10 cellular contexts compared by ENCODE assay signal in the genomic region with DNA sequence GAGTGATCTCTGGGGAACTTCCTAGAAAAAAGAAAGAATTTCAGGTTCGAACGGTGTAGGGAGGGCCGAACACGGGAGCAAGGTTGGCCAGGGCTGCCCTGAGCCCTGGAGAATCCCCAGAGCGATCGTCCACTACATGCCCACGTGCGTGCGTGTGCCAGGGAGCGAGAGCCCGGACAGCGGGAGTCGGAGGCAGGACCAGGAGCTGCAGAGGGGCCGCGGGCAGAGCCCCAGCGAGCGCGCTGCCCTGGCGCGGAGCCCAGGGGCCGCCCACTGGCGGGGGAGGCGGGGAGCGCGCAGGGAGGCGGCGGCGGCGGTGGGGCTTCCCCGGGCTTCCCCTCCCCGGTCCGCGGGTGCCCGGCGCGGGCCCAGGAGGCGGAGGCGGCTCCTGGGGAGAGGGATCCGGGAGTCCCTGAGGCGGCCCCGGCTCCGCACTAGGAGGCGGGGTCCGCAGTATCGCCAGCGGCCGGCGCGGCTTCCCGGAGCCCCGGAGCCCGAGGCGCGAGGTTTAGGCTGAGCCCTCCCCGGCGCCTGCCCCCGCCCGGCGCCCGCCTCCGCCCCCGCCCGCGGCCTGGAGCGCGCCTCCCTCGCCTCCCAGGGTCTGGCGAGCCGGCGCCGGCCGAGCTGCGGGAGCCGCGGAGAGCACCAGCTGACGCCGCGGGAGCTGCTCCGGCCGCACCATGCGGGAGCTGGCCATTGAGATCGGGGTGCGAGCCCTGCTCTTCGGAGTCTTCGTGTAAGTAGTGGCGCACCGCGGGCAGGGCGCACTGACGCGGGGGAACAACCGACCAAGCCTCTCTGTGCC. TPM values are rescaled to one million over a fixed set of nuclear protein-coding genes. Genes with fewer than 3 reads are reported as not detected.
DNase-seq lines count a peak whose midpoint lies in the region; ATAC-seq and TF ChIP-seq lines count a peak whose summit lies in the region.
"Had no signal": no experiment of that assay in that cellular context is flagged by ENCODE, and none has a peak within 500 bp of the region (broad histone marks: within the 10 kb centered on the region; RNA-seq: fewer than 3 reads in every experiment).

TSS of gene PLPP4 (plus strand) at position 602 of the 805 bp plus-strand sequence. CDS start at position 681, 79 bp downstream.

- DNase-seq in NCI-H82 (lab: John Stamatoyannopoulos, UW) (peak; percentile 75), NCI-H82 treated with DMSO at 0.1 percent for 48 hours (lab: John Stamatoyannopoulos, UW; ENCODE audit: unreplicated experiment) (no peak), OCI-M1 (lab: John Stamatoyannopoulos, UW) (peak; percentile 3), erythroblast (lab: John Stamatoyannopoulos, UW) (peak; percentile 72 to 79), uterus (peak in 1 of 2 donors; percentile 29)
- no peak for DNase-seq in stimulated activated naive CD4-positive, alpha-beta T cell (lab: John Stamatoyannopoulos, UW)
- DNase-seq: DND-41 had no signal

- TF ChIP-seq POLR2A in erythroblast (IDR thresholded peaks at IDR 0.05; ENCODE audit: low read length) (no peak), uterus (IDR thresholded peaks at IDR 0.05) (no peak)

- no peaks in the 10 kb centered on the region for H3K4me1 ChIP-seq in muscle layer of colon (ENCODE audit: insufficient read depth, low read length)
- H3K4me1 ChIP-seq in uterus, result peaks cover 0 to 7% of the 10 kb centered on the region in 2 donors

- peak within 1 kb of the TSS; percentile 35 to 45 for H3K4me3 ChIP-seq in muscle layer of colon (ENCODE audit: low read depth in 1 of 2, low read length in 2 of 2)
- peak within 1 kb of the TSS; percentile 15 to 38 for H3K4me3 ChIP-seq in uterus

- H3K27me3 ChIP-seq in muscle layer of colon (ENCODE audit: control insufficient read depth in 1 of 2, insufficient read depth in 2 of 2, low read length in 2 of 2), result peaks cover 17 to 27% of the 10 kb centered on the region in 2 donors
- H3K27me3 ChIP-seq in uterus, result peaks cover 0 to 11% of the 10 kb centered on the region in 2 donors

- H3K9ac ChIP-seq in muscle layer of colon (ENCODE audit: low read length), result no peak within 1 kb of the TSS

- no peak for ATAC-seq in HG03039 (IDR thresholded peaks at IDR 0.05; ENCODE audit: unreplicated experiment)

- TF ChIP-seq CTCF in uterus (IDR thresholded peaks at IDR 0.05), result no peak

- intact Hi-C loops in uterus (cut with DNase I; ENCODE audit: low total_unique reads), result no loop called here

- H3K9me3 ChIP-seq in muscle layer of colon (ENCODE audit: low read length), result no peaks in the 10 kb centered on the region
- no peaks in the 10 kb centered on the region for H3K9me3 ChIP-seq in uterus

- H3K27ac ChIP-seq in muscle layer of colon (ENCODE audit: low read depth, low read length) (no peak within 1 kb of the TSS), uterus (no peak within 1 kb of the TSS)

- H3K36me3 ChIP-seq in muscle layer of colon (ENCODE audit: insufficient read depth, low read length), result no peaks in the 10 kb centered on the region
- no peaks in the 10 kb centered on the region for H3K36me3 ChIP-seq in uterus

RNA-seq across cellular contexts. Expression of gene PLPP4, which starts in this region (rescaled TPM):
- total RNA-seq in uterus, result under 1 TPM in 1 of 4 donors, not detected in 3; 0.55 TPM
- total RNA-seq: activated CD8-positive, alpha-beta memory T cell treated with anti-CD3 and anti-CD28 coated beads for 36 hours had no signal

Comparison
In these comparisons a context has a peak if more than half of its experiments do, and no peak if none do; other contexts are left out.
1. DNase-seq: peak in NCI-H82 (single experiment), OCI-M1 (single experiment) and erythroblast (2 of 2); none in NCI-H82 treated with DMSO at 0.1 percent for 48 hours (single experiment) and stimulated activated naive CD4-positive, alpha-beta T cell (0 of 6).